13 cellular contexts compared by ENCODE assay signal in genomic region chr6:142728367-142728766, GRCh38.
DNase-seq lines count a peak whose midpoint lies in the region; ATAC-seq, FAIRE-seq and TF ChIP-seq lines count a peak whose summit lies in the region.
"Had no signal": no experiment of that assay in that cellular context is flagged by ENCODE, and none has a peak within 500 bp of the region (broad histone marks: within the 10 kb centered on the region; RNA-seq: fewer than 3 reads in every experiment).

No MANE protein-coding gene starts in this region.

- H3K27me3 ChIP-seq in keratinocyte (ENCODE audit: control insufficient read depth, extremely low read depth, insufficient read depth, low read length): no peaks in the 10 kb centered on the region
- H3K27me3 ChIP-seq: SJCRH30 had no signal

- H3K4me1 ChIP-seq in keratinocyte (ENCODE audit: control insufficient read depth, extremely low read depth, insufficient read depth, low read length): peaks cover 12% of the 10 kb centered on the region

- H2AFZ ChIP-seq in keratinocyte (ENCODE audit: control insufficient read depth, low read length): no peak overlapping the region

- ATAC-seq in GM18873 (IDR thresholded peaks at IDR 0.05; ENCODE audit: low FRiP score, unreplicated experiment) (no peak), SK-N-SH treated with all-trans-retinoic acid at 6 μM for 48 hours (no peak), GM21529 (IDR thresholded peaks at IDR 0.05; ENCODE audit: unreplicated experiment) (no peak), HG03159 (IDR thresholded peaks at IDR 0.05; ENCODE audit: unreplicated experiment) (no peak)

- no peaks in the 10 kb centered on the region for H3K9me1 ChIP-seq in keratinocyte (ENCODE audit: control insufficient read depth, extremely low read depth, insufficient read depth, low read length)

- FAIRE-seq in keratinocyte (lab: Jason Lieb, UNC): no peak

- DNase-seq in COLO668 (lab: John Stamatoyannopoulos, UW; ENCODE audit: unreplicated experiment) (peak; percentile 46), NCI-H1417 (lab: John Stamatoyannopoulos, UW) (peak; percentile 53 to 91 (median 59)), SHP77 treated with DMSO at 0.1 percent for 48 hours (lab: John Stamatoyannopoulos, UW) (peak; percentile 59), keratinocyte (ENCODE audit: low read depth, low spot score) (no peak)
- DNase-seq: anterior cingulate cortex; endodermal cell; NCI-H1930; stimulated activated CD4-positive, alpha-beta T cell treated with anti-CD3 and anti-CD28 coated beads, Interleukin-4, amount 100 ng/mL, for 24 hours had no signal

- no peaks in the 10 kb centered on the region for H3K36me3 ChIP-seq in keratinocyte (ENCODE audit: control insufficient read depth in 2 of 2, extremely low read depth in 1 of 2, insufficient read depth in 2 of 2, low read length in 2 of 2)
- H3K36me3 ChIP-seq: SJCRH30 had no signal

- no peak overlapping the region for H3K27ac ChIP-seq in keratinocyte (ENCODE audit: control insufficient read depth, insufficient read depth, low read length)
- H3K27ac ChIP-seq: SJCRH30 had no signal

- no peak overlapping the region for H3K4me3 ChIP-seq in keratinocyte (ENCODE audit: control insufficient read depth in 2 of 3, extremely low read depth in 1 of 3, insufficient read depth in 2 of 3, low read depth in 1 of 3, low read length in 3 of 3)
- H3K4me3 ChIP-seq: SJCRH30 had no signal

- no peaks in the 10 kb centered on the region for H3K79me2 ChIP-seq in keratinocyte (ENCODE audit: control insufficient read depth, insufficient read depth, low read length)

- no peaks in the 10 kb centered on the region for H3K9me3 ChIP-seq in keratinocyte (ENCODE audit: control insufficient read depth, low read depth, low read length)
- H3K9me3 ChIP-seq: SJCRH30 had no signal

- no peak for TF ChIP-seq CTCF in keratinocyte (optimal IDR thresholded peaks at IDR 0.05 in 1 of 3, IDR thresholded peaks at IDR 0.05 in 1 of 3, conservative IDR thresholded peaks at IDR 0.05 in 1 of 3; ENCODE audit: extremely low read depth in 1 of 3, insufficient read depth in 2 of 3, low read length in 3 of 3)

- peak overlapping the region; percentile 36 for H3K4me2 ChIP-seq in keratinocyte (ENCODE audit: control insufficient read depth, extremely low read depth, insufficient read depth, low read depth, low read length)

- dilution Hi-C loops in keratinocyte (cut with MboI; ENCODE audit: extremely low pct_ligation_motif_present, low sequenced_read_pairs): no loop called here

- H3K9ac ChIP-seq in keratinocyte (ENCODE audit: control insufficient read depth, extremely low read depth, insufficient read depth, low read length): no peak overlapping the region

- no peaks in the 10 kb centered on the region for H4K20me1 ChIP-seq in keratinocyte (ENCODE audit: control insufficient read depth, extremely low read depth, insufficient read depth, low read length)

TF ChIP-seq in SK-N-SH treated with all-trans-retinoic acid at 6 μM for 48 hours, 23 proteins besides CTCF, POLR2A, EP300 and RAD21:
- no peak for TF ChIP-seq SNAI2 (CRISPR knock-in tag; IDR thresholded peaks at IDR 0.05)
- no peak for TF ChIP-seq ARNTL (CRISPR knock-in tag; IDR thresholded peaks at IDR 0.05; ENCODE audit: borderline replicate concordance, low read depth)
- TF ChIP-seq RARB (CRISPR knock-in tag; IDR thresholded peaks at IDR 0.05): no peak
- TF ChIP-seq ESRRG (CRISPR knock-in tag; IDR thresholded peaks at IDR 0.05): no peak
- TF ChIP-seq TSHZ2 (CRISPR knock-in tag; IDR thresholded peaks at IDR 0.05): no peak
- no peak for TF ChIP-seq PPARA (CRISPR knock-in tag; IDR thresholded peaks at IDR 0.05; ENCODE audit: borderline replicate concordance)
- TF ChIP-seq GLIS3 (CRISPR knock-in tag; IDR thresholded peaks at IDR 0.05): no peak
- TF ChIP-seq ZNF70 (CRISPR knock-in tag; IDR thresholded peaks at IDR 0.05): no peak
- TF ChIP-seq ZFP3 (CRISPR knock-in tag; IDR thresholded peaks at IDR 0.05): no peak
- no peak for TF ChIP-seq TCF4 (CRISPR knock-in tag; IDR thresholded peaks at IDR 0.05; ENCODE audit: borderline replicate concordance)
- no peak for TF ChIP-seq ZFP30 (CRISPR knock-in tag; IDR thresholded peaks at IDR 0.05)
- no peak for TF ChIP-seq TOX (CRISPR knock-in tag; IDR thresholded peaks at IDR 0.05; ENCODE audit: borderline replicate concordance)
- no peak for TF ChIP-seq BACH2 (CRISPR knock-in tag; IDR thresholded peaks at IDR 0.05; ENCODE audit: borderline replicate concordance)
- TF ChIP-seq CSDC2 (CRISPR knock-in tag; IDR thresholded peaks at IDR 0.05): no peak
- no peak for TF ChIP-seq ZNF8 (CRISPR knock-in tag; IDR thresholded peaks at IDR 0.05)
- no peak for TF ChIP-seq CREB5 (CRISPR knock-in tag; IDR thresholded peaks at IDR 0.05; ENCODE audit: low read depth)
- TF ChIP-seq ZNF565 (CRISPR knock-in tag; conservative IDR thresholded peaks at IDR 0.05; ENCODE audit: low read depth): no peak
- TF ChIP-seq CSRNP3 (CRISPR knock-in tag; IDR thresholded peaks at IDR 0.05): no peak
- TF ChIP-seq OSR1 (CRISPR knock-in tag; IDR thresholded peaks at IDR 0.05): no peak
